17 cellular contexts compared by ENCODE assay signal in genomic region chr10:120584786-120585185, GRCh38.
"Had no signal": no experiment of that assay in that cellular context is flagged by ENCODE, and none has a peak within 500 bp of the region (broad histone marks: within the 10 kb centered on the region; RNA-seq: fewer than 3 reads in every experiment).

No MANE protein-coding gene starts in this region.

- DNase-seq: IMR-90, Kasumi-1, MM.1S, NCI-H1092 treated with DMSO at 0.1 percent for 48 hours, NCI-H1436, NCI-H1694, NCI-H187 treated with DMSO at 0.1 percent for 48 hours, NCI-H2029 treated with DMSO at 0.1 percent for 48 hours, NCI-H2171 treated with DMSO at 0.1 percent for 48 hours, NCI-H345, NCI-H446 treated with DMSO at 0.1 percent for 48 hours, NCI-H510A treated with DMSO at 0.1 percent for 48 hours, NCI-H526 treated with DMSO at 0.1 percent for 48 hours, NCI-H774, Right ventricle myocardium superior, RPMI8226, SIG-M5 had no signal
